Comparison of ENCODE assay signal across 11 cellular contexts in the genomic region with DNA sequence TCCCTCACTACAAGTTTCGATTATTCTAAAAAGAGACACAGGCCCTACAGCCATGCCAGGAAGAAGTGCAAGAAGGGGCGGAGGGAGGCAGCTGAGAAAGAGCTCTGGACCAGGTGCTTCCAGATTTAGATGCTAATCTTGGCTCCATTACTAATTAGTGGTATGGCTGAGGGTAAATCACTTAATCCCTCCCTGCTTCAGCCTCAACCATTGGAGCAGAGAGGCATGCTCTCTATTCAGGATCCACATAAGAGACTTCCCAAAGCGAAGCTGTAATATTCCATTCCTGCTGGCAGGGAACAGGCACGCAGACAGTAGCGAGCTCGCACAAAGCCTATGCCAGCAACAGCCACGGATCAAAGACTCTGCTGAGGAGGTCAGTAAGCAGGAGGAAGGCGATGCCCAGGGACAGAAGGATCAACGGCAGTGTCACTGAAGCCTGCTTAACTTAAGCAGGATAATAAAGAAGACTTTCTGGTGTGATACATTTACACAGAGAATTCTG. TPM values are rescaled to one million over a fixed set of nuclear protein-coding genes. Genes with fewer than 3 reads are reported as not detected.
DNase-seq lines count a peak whose midpoint lies in the region; FAIRE-seq and TF ChIP-seq lines count a peak whose summit lies in the region.
"Had no signal": no experiment of that assay in that cellular context is flagged by ENCODE, and none has a peak within 500 bp of the region (broad histone marks: within the 10 kb centered on the region; RNA-seq: fewer than 3 reads in every experiment).

No MANE protein-coding gene starts in this region.

- peaks cover 12% of the 10 kb centered on the region for H3K4me1 Mint-ChIP-seq in mesothelial cell of epicardium

- H3K4me2 ChIP-seq in parathyroid adenoma (ENCODE audit: low read length): peak overlapping the region; percentile 16
- H3K4me2 ChIP-seq: BLaER1 had no signal

- intact Hi-C loops in vagina (cut with DNase I): no loop called here

- FAIRE-seq in H54 (lab: Jason Lieb, UNC) (peak; percentile 36), small intestine (lab: Jason Lieb, UNC) (no peak)

- no peak for DNase-seq in H54 (ENCODE audit: insufficient read length, low spot score)
- peak; percentile 95 for DNase-seq in NCI-H82 (lab: John Stamatoyannopoulos, UW)
- no peak for DNase-seq in cardiac muscle cell (ENCODE audit: low read depth in 1 of 2, low spot score in 1 of 2)
- DNase-seq in NCI-H146 (lab: John Stamatoyannopoulos, UW): no peak
- DNase-seq in vagina (ENCODE audit: extremely low spot score in 2 of 2): no peak
- DNase-seq in small intestine: no peak
- DNase-seq in mesothelial cell of epicardium (ENCODE audit: low spot score in 2 of 2, unreplicated experiment in 2 of 2): no peak
- DNase-seq: activated CD4-positive, alpha-beta T cell treated with anti-CD3 and anti-CD28 coated beads, Interleukin-2, amount 10 ng/mL, durations not matched to agents 7 days and 5 days; erythroblast had no signal

- WGBS in small intestine, 3 donors: 78 to 89% (median 85%) methylated on average over 9 of the region's 9 CpGs

- no peaks in the 10 kb centered on the region for H3K27me3 Mint-ChIP-seq in mesothelial cell of epicardium (ENCODE audit: low read depth)

- H3K36me3 ChIP-seq in cardiac muscle cell (no peaks in the 10 kb centered on the region), parathyroid adenoma (ENCODE audit: control insufficient read depth, insufficient read depth, low read length) (no peaks in the 10 kb centered on the region), vagina (peaks cover 0 to 5% of the 10 kb centered on the region in 2 donors), small intestine (ENCODE audit: control insufficient read depth in 2 of 2, insufficient read depth in 2 of 2, low read length in 2 of 2) (no peaks in the 10 kb centered on the region)
- H3K36me3 ChIP-seq: BLaER1 had no signal

- peaks cover 32% of the 10 kb centered on the region for H3K4me1 ChIP-seq in cardiac muscle cell (ENCODE audit: low read depth)
- H3K4me1 ChIP-seq in parathyroid adenoma: peaks cover 46% of the 10 kb centered on the region
- H3K4me1 ChIP-seq in vagina: peaks cover 22% of the 10 kb centered on the region
- H3K4me1 ChIP-seq in small intestine (ENCODE audit: control insufficient read depth in 2 of 2, insufficient read depth in 1 of 2, low read depth in 1 of 2, low read length in 1 of 2): no peaks in the 10 kb centered on the region

- H3K36me3 Mint-ChIP-seq in mesothelial cell of epicardium: peaks cover 5% of the 10 kb centered on the region

- H3K27ac ChIP-seq in cardiac muscle cell (peak overlapping the region; percentile 0), parathyroid adenoma (peak overlapping the region; percentile 73), vagina (no peak overlapping the region), small intestine (ENCODE audit: low read depth in 1 of 2, low read length in 1 of 2) (no peak overlapping the region)
- H3K27ac ChIP-seq: BLaER1 had no signal

- TF ChIP-seq POLR2A in H54 (IDR thresholded peaks at IDR 0.05; ENCODE audit: low read depth, low read length): no peak
- no peak for TF ChIP-seq POLR2A in vagina (IDR thresholded peaks at IDR 0.05)

- H3K9ac ChIP-seq in parathyroid adenoma: no peak overlapping the region
- H3K9ac ChIP-seq: BLaER1 had no signal

- H3K27me3 ChIP-seq in cardiac muscle cell: no peaks in the 10 kb centered on the region
- H3K27me3 ChIP-seq in parathyroid adenoma (ENCODE audit: control insufficient read depth, insufficient read depth, low read length): no peaks in the 10 kb centered on the region
- H3K27me3 ChIP-seq in vagina: no peaks in the 10 kb centered on the region
- H3K27me3 ChIP-seq in small intestine (ENCODE audit: control insufficient read depth in 2 of 2, insufficient read depth in 2 of 2, low read length in 2 of 2): peaks cover 0 to 1% of the 10 kb centered on the region in 2 donors
- H3K27me3 ChIP-seq: BLaER1 had no signal

- H2AFZ ChIP-seq in parathyroid adenoma: peak overlapping the region; percentile 77

- peaks cover 13% of the 10 kb centered on the region for H3K79me2 ChIP-seq in parathyroid adenoma

- no peak overlapping the region for H3K4me3 ChIP-seq in cardiac muscle cell
- no peak overlapping the region for H3K4me3 ChIP-seq in parathyroid adenoma (ENCODE audit: low read depth, low read length)
- H3K4me3 ChIP-seq in vagina: no peak overlapping the region
- no peak overlapping the region for H3K4me3 ChIP-seq in small intestine (ENCODE audit: low read depth in 1 of 2, low read length in 2 of 2)
- H3K4me3 ChIP-seq: BLaER1 had no signal

- H3K4me3 Mint-ChIP-seq in mesothelial cell of epicardium: no peak overlapping the region
- H3K4me3 Mint-ChIP-seq: activated CD4-positive, alpha-beta T cell treated with anti-CD3 and anti-CD28 coated beads, Interleukin-2, amount 10 ng/mL, durations not matched to agents 7 days and 5 days had no signal

- H3K27ac Mint-ChIP-seq in mesothelial cell of epicardium: no peak overlapping the region
- H3K27ac Mint-ChIP-seq: activated CD4-positive, alpha-beta T cell treated with anti-CD3 and anti-CD28 coated beads, Interleukin-2, amount 10 ng/mL, durations not matched to agents 7 days and 5 days had no signal

- H3K9me3 ChIP-seq in cardiac muscle cell (ENCODE audit: low read depth) (no peaks in the 10 kb centered on the region), parathyroid adenoma (ENCODE audit: control insufficient read depth, low read length) (no peaks in the 10 kb centered on the region), vagina (no peaks in the 10 kb centered on the region), small intestine (ENCODE audit: control insufficient read depth, low read depth) (no peaks in the 10 kb centered on the region)
- H3K9me3 ChIP-seq: BLaER1 had no signal

- H3K9me3 Mint-ChIP-seq in mesothelial cell of epicardium: peaks cover 8% of the 10 kb centered on the region
- H3K9me3 Mint-ChIP-seq: activated CD4-positive, alpha-beta T cell treated with anti-CD3 and anti-CD28 coated beads, Interleukin-2, amount 10 ng/mL, durations not matched to agents 7 days and 5 days had no signal

- no peak for TF ChIP-seq CTCF in cardiac muscle cell (IDR thresholded peaks at IDR 0.05; ENCODE audit: low read depth, low read length)
- TF ChIP-seq CTCF in parathyroid adenoma (IDR thresholded peaks at IDR 0.05): no peak
- TF ChIP-seq CTCF in vagina (IDR thresholded peaks at IDR 0.05): no peak
- TF ChIP-seq CTCF in mesothelial cell of epicardium (IDR thresholded peaks at IDR 0.05; ENCODE audit: unreplicated experiment): no peak

RNA-seq across cellular contexts. Expression of a gene that starts 24.2 kb away (rescaled TPM):
- total RNA-seq in cardiac muscle cell: 21.4 and 35.6 TPM in 2 replicates
- polyA plus RNA-seq in cardiac muscle cell: 20.7 and 29.1 TPM in 2 replicates
- 63.3 TPM for total RNA-seq in vagina
- polyA plus RNA-seq in small intestine: 10 to 100 TPM in 1 of 3 donors, under 1 TPM in 2; 0.67 to 13.2 (median 0.81) TPM
- total RNA-seq in mesothelial cell of epicardium: 58.0 to 62.4 TPM (median 62.0 TPM) in 3 replicates

Comparison
In these comparisons a context has a peak if more than half of its experiments do, and no peak if none do; other contexts are left out.
1. H3K27ac ChIP-seq: peak in cardiac muscle cell (single experiment) and parathyroid adenoma (single experiment); none in vagina (single experiment) and small intestine (0 of 2).